Comparison of ENCODE assay signal across 33 cellular contexts in the genomic region with DNA sequence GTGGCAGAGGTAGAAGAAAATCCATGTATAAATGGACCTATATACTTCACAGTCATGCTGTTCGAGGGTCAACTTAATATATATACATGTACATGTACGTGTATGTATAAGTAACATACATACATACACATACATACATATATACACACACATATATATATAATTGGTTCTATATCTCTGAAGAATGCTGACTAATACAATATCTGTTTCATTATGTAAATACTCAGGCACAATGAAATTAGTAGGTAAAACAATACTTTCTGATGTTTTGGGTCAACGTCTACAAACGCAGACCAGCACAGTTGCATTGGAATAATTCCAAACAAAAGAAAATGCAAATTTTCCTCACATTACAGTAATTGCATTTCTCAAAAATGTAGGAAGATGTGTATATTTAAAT.
"Had no signal": no experiment of that assay in that cellular context is flagged by ENCODE, and none has a peak within 500 bp of the region (broad histone marks: within the 10 kb centered on the region; RNA-seq: fewer than 3 reads in every experiment).

No MANE protein-coding gene starts in this region.

- H3K27ac ChIP-seq: adrenal gland, body of pancreas, brain microvascular endothelial cell, breast epithelium, VCaP had no signal

- H3K36me3 ChIP-seq: adrenal gland, brain microvascular endothelial cell, breast epithelium had no signal

- FAIRE-seq: astrocyte, TTC549 had no signal

- H3K4me1 ChIP-seq: adrenal gland, body of pancreas, breast epithelium had no signal

- H3K4me3 ChIP-seq: adrenal gland, body of pancreas, breast epithelium had no signal

- ATAC-seq: activated CD8-positive, alpha-beta T cell treated with anti-CD3 and anti-CD28 coated beads for 36 hours; activated naive CD4-positive, alpha-beta T cell treated with anti-CD3 and anti-CD28 coated beads, Interleukin-2, amount 50 U/mL, for 72 hours; activated T-cell treated with anti-CD3 and anti-CD28 coated beads, Interleukin-2, amount 50 U/mL, for 4 hours; activated T-cell treated with anti-CD3 and anti-CD28 coated beads, Interleukin-2, amount 50 U/mL, for 72 hours; activated T-helper 17 cell treated with anti-CD3 and anti-CD28 coated beads, Interleukin-2, amount 50 U/mL, for 72 hours; body of pancreas had no signal

- H3K27me3 ChIP-seq: adrenal gland, body of pancreas, brain microvascular endothelial cell, breast epithelium had no signal

- H3K9me3 ChIP-seq: adrenal gland, body of pancreas, breast epithelium had no signal

- DNase-seq: activated B cell treated with CpG ODN at 0.5 μM for 24 hours; activated CD4-positive, alpha-beta memory T cell treated with anti-CD3 and anti-CD28 coated beads for 36 hours; activated CD4-positive, alpha-beta T cell treated with anti-CD3 and anti-CD28 coated beads for 4 hours; activated CD4-positive, alpha-beta T cell treated with anti-CD3 and anti-CD28 coated beads, Interleukin-2, amount 10 ng/mL, durations not matched to agents 24 days and 14 days; activated CD4-positive, alpha-beta T cell treated with anti-CD3 and anti-CD28 coated beads, Interleukin-2, amount 50 U/mL, for 1 hour; activated CD4-positive, alpha-beta T cell treated with anti-CD3 and anti-CD28 coated beads, Interleukin-2, amount 50 U/mL, for 4 hours; activated CD4-positive, CD25-positive, alpha-beta regulatory T cell treated with anti-CD3 and anti-CD28 coated beads, Interleukin-2, amount 50 U/mL, for 72 hours; activated CD8-positive, alpha-beta memory T cell treated with anti-CD3 and anti-CD28 coated beads, Interleukin-2, amount 50 U/mL, for 4 hours; activated CD8-positive, alpha-beta T cell treated with anti-CD3 and anti-CD28 coated beads for 36 hours; activated effector memory CD4-positive, alpha-beta T cell treated with anti-CD3 and anti-CD28 coated beads, Interleukin-2, amount 50 U/mL, for 16 hours; activated gamma-delta T cell treated with Interleukin-2 at 50 U/mL for 16 hours; activated naive CD4-positive, alpha-beta T cell; activated naive CD4-positive, alpha-beta T cell treated with anti-CD3 and anti-CD28 coated beads for 36 hours; activated naive CD4-positive, alpha-beta T cell treated with anti-CD3 and anti-CD28 coated beads, Interleukin-2, amount 50 U/mL, for 16 hours; activated naive CD8-positive, alpha-beta T cell treated with anti-CD3 and anti-CD28 coated beads for 36 hours; activated T-cell treated with anti-CD3 and anti-CD28 coated beads for 4 hours; activated T-cell treated with anti-CD3 and anti-CD28 coated beads, Interleukin-2, amount 50 U/mL, for 1 hour; activated T-cell treated with anti-CD3 and anti-CD28 coated beads, Interleukin-2, amount 50 U/mL, for 4 hours; activated T-cell treated with anti-CD3 and anti-CD28 coated beads, Interleukin-2, amount 50 U/mL, for 72 hours; adrenal gland; amniotic stem cell; aorta; body of pancreas; brain microvascular endothelial cell; central memory CD4-positive, alpha-beta T cell; T-helper 2 cell; T-helper 9 cell had no signal
